In the genomic region with DNA sequence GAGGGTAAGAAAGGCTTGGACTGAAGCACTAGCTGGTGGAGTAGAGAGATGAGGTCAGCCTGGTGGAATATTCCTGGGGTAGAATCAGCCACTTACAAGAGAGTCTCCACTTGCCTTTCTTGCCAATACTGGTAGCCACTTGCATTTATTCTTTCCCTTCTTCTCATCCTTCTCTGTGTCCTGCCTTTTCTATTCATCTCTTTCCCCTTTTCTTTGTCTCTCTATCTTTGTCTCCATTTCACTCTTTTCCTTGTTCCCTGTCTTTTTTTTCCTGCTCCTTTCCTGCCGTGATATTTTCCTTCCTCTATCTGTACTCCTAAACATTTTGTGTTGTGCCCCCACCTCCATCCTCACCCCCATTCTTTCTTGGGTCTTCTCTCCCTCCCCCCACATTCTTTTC, we compare ENCODE assay signal across 24 cellular contexts.
DNase-seq lines count a peak whose midpoint lies in the region; ATAC-seq, FAIRE-seq and TF ChIP-seq lines count a peak whose summit lies in the region.
"Had no signal": no experiment of that assay in that cellular context is flagged by ENCODE, and none has a peak within 500 bp of the region (broad histone marks: within the 10 kb centered on the region; RNA-seq: fewer than 3 reads in every experiment).

No MANE protein-coding gene starts in this region.

- ATAC-seq in K562 (no peak), HG03571 (IDR thresholded peaks at IDR 0.05; ENCODE audit: unreplicated experiment) (no peak), T-cell (replicated peaks in 1 of 4) (no peak)
- ATAC-seq: A549 had no signal

- peak overlapping the region in 2 of 3 experiments; percentile 70 to 77 for H3K27ac Mint-ChIP-seq in nephron
- H3K27ac Mint-ChIP-seq in neural crest cell (ENCODE audit: unreplicated experiment) = peak overlapping the region; percentile 85
- H3K27ac Mint-ChIP-seq in T-cell = no peak overlapping the region
- H3K27ac Mint-ChIP-seq: CD4-positive, alpha-beta memory T cell had no signal

- POLR2A ChIA-PET in K562 (lab: Yijun Ruan, JAX) (no interaction called here), T-cell (lab: Charles Lee) (no interaction called here)

- TF ChIP-seq CTCF in K562 (IDR thresholded peaks at IDR 0.05 in 2 of 3, conservative IDR thresholded peaks at IDR 0.05 in 1 of 3; ENCODE audit: insufficient read depth in 2 of 3, low read depth in 1 of 3, low read length in 3 of 3) (no peak), nephron (IDR thresholded peaks at IDR 0.05; ENCODE audit: unreplicated experiment in 3 of 3) (no peak), neural crest cell (conservative IDR thresholded peaks at IDR 0.05) (no peak), dorsolateral prefrontal cortex (IDR thresholded peaks at IDR 0.05 in 54 of 56, conservative IDR thresholded peaks at IDR 0.05 in 2 of 56; ENCODE audit: low read depth in 1 of 56, partially characterized antibody in 56 of 56) (no peak), WERI-Rb-1 (IDR thresholded peaks at IDR 0.05; ENCODE audit: low read depth, low read length) (no peak)

- H3K27me3 ChIP-seq in K562 (ENCODE audit: control insufficient read depth in 2 of 2, insufficient read depth in 2 of 2, low read length in 2 of 2) (no peaks in the 10 kb centered on the region), dorsolateral prefrontal cortex (peaks cover 0 to 8% (median 0%) of the 10 kb centered on the region in 45 donors), WERI-Rb-1 (ENCODE audit: insufficient read depth, low read depth, severe bottlenecking) (no peaks in the 10 kb centered on the region)
- H3K27me3 ChIP-seq: BE2C; BLaER1 treated with 17β-estradiol and CSF1 and Interleukin-3, amounts not matched to agents 10 nM and 100 nM had no signal

- H3K4me3 ChIP-seq in K562 = no peak overlapping the region
- no peak overlapping the region for H3K4me3 ChIP-seq in dorsolateral prefrontal cortex
- no peak overlapping the region for H3K4me3 ChIP-seq in WERI-Rb-1 (ENCODE audit: low read depth, low read length)
- H3K4me3 ChIP-seq: A549; BLaER1 treated with 17β-estradiol and CSF1 and Interleukin-3, amounts not matched to agents 10 nM and 100 nM; HAP-1 had no signal

- H3K4me2 ChIP-seq in K562 (ENCODE audit: insufficient read depth, low read length) = no peak overlapping the region
- H3K4me2 ChIP-seq: A549; BLaER1 treated with 17β-estradiol and CSF1 and Interleukin-3, amounts not matched to agents 10 nM and 100 nM had no signal

- intact Hi-C loops in K562 (cut with micrococcal nuclease) = no loop called here
- intact Hi-C loops in dorsolateral prefrontal cortex (cut with DNase I) = no loop called here

- in situ Hi-C loops in K562 (cut with MboI) = no loop called here

- BruUV-seq in K562 (replicated peaks; lab: Mats Ljungman, UMichigan) = no TSS peak

- H3K4me1 ChIP-seq in K562 (replicated peaks in 1 of 2; ENCODE audit: control insufficient read depth in 2 of 2, insufficient read depth in 2 of 2, low read length in 2 of 2) = no peaks in the 10 kb centered on the region
- H3K4me1 ChIP-seq: A549, HAP-1 had no signal

- H3K36me3 ChIP-seq in K562 (ENCODE audit: control insufficient read depth, insufficient read depth, low read length) = no peaks in the 10 kb centered on the region
- H3K36me3 ChIP-seq in WERI-Rb-1 = no peaks in the 10 kb centered on the region
- H3K36me3 ChIP-seq: BE2C; BLaER1 treated with 17β-estradiol and CSF1 and Interleukin-3, amounts not matched to agents 10 nM and 100 nM; HAP-1 had no signal

- H4K20me1 ChIP-seq in K562 (replicated peaks; ENCODE audit: control insufficient read depth, insufficient read depth, low read length) = no peaks in the 10 kb centered on the region
- H4K20me1 ChIP-seq: BLaER1 treated with 17β-estradiol and CSF1 and Interleukin-3, amounts not matched to agents 10 nM and 100 nM had no signal

- DNase-seq in K562 (ENCODE audit: extremely low read depth in 1 of 4, low spot score in 3 of 4) (no peak), neural crest cell (ENCODE audit: low read depth, low spot score) (no peak), dorsolateral prefrontal cortex (no peak), WERI-Rb-1 (no peak), T-cell (no peak)
- DNase-seq: 8988T; ACHN; AML-193; BE2C; Calu3; CD4-positive, alpha-beta memory T cell; COR-L47; DMS53; DMS79 treated with DMSO at 0.1 percent for 48 hours; GF-D8; GOT3 had no signal

- no peak overlapping the region for H3K9ac ChIP-seq in K562 (ENCODE audit: insufficient read depth in 1 of 2, low read depth in 2 of 2, low read length in 2 of 2)
- H3K9ac ChIP-seq: BLaER1 treated with 17β-estradiol and CSF1 and Interleukin-3, amounts not matched to agents 10 nM and 100 nM had no signal

- H3K36me3 Mint-ChIP-seq in nephron (ENCODE audit: low read depth) (no peaks in the 10 kb centered on the region), neural crest cell (ENCODE audit: low read depth) (no peaks in the 10 kb centered on the region), T-cell (no peaks in the 10 kb centered on the region)
- H3K36me3 Mint-ChIP-seq: CD4-positive, alpha-beta memory T cell had no signal

- no peak for FAIRE-seq in K562 (lab: Jason Lieb, UNC)
- FAIRE-seq: A549, GM12891, H54 had no signal

- no peak for TF ChIP-seq EP300 in K562 (IDR thresholded peaks at IDR 0.05; ENCODE audit: low read length)

- 0% methylated on average over 1 of the region's 1 CpG for WGBS in K562 (ENCODE audit: insufficient coverage, low coverage, missing lambda C conversion rate)

- H3K4me1 Mint-ChIP-seq in nephron (peaks cover 46% of the 10 kb centered on the region), neural crest cell (peaks cover 20% of the 10 kb centered on the region), T-cell (no peaks in the 10 kb centered on the region)
- H3K4me1 Mint-ChIP-seq: CD4-positive, alpha-beta memory T cell had no signal

- no peak for TF ChIP-seq POLR2A in K562 (conservative IDR thresholded peaks at IDR 0.05)

- CTCF ChIA-PET in K562 (lab: Yijun Ruan, JAX; ENCODE audit: low intra/inter-chr PET ratio) (no interaction called here), T-cell (lab: Charles Lee) (no interaction called here)

- H3K27me3 Mint-ChIP-seq in nephron (ENCODE audit: low read depth) (peaks cover 11% of the 10 kb centered on the region), neural crest cell (ENCODE audit: low read depth) (peaks cover 3% of the 10 kb centered on the region), T-cell (peaks cover 3 to 4% of the 10 kb centered on the region in 2 donors)
- H3K27me3 Mint-ChIP-seq: CD4-positive, alpha-beta memory T cell had no signal

- TF ChIP-seq RAD21 in K562 (CRISPR knock-in tag; conservative IDR thresholded peaks at IDR 0.05 in 1 of 2, IDR thresholded peaks at IDR 0.05 in 1 of 2) = no peak

- H3K9me3 Mint-ChIP-seq in nephron = no peaks in the 10 kb centered on the region
- peaks cover 2% of the 10 kb centered on the region for H3K9me3 Mint-ChIP-seq in neural crest cell
- H3K9me3 Mint-ChIP-seq in T-cell = no peaks in the 10 kb centered on the region

- H3K27ac ChIP-seq in K562 (ENCODE audit: extremely low read depth, low read depth, low read length) (no peak overlapping the region), dorsolateral prefrontal cortex (no peak overlapping the region), WERI-Rb-1 (no peak overlapping the region)
- H3K27ac ChIP-seq: A549; BLaER1 treated with 17β-estradiol and CSF1 and Interleukin-3, amounts not matched to agents 10 nM and 100 nM had no signal

- H3K79me2 ChIP-seq in K562 (ENCODE audit: control insufficient read depth, insufficient read depth, low read length) = no peaks in the 10 kb centered on the region

- no peaks in the 10 kb centered on the region for H3K9me3 ChIP-seq in K562 (replicated peaks; ENCODE audit: control insufficient read depth, insufficient read depth, low read depth, low read length)
- H3K9me3 ChIP-seq in WERI-Rb-1 (ENCODE audit: severe bottlenecking) = no peaks in the 10 kb centered on the region
- H3K9me3 ChIP-seq: A549; BE2C; BLaER1 treated with 17β-estradiol and CSF1 and Interleukin-3, amounts not matched to agents 10 nM and 100 nM; HAP-1 had no signal

- H3K4me3 Mint-ChIP-seq in nephron = no peak overlapping the region
- H3K4me3 Mint-ChIP-seq in neural crest cell = no peak overlapping the region
- H3K4me3 Mint-ChIP-seq in T-cell = no peak overlapping the region
- H3K4me3 Mint-ChIP-seq: CD14-positive monocyte; CD4-positive, alpha-beta memory T cell had no signal

- no peaks in the 10 kb centered on the region for H3K9me1 ChIP-seq in K562 (ENCODE audit: control insufficient read depth, insufficient read depth, low read length)

- no peak overlapping the region for H2AFZ ChIP-seq in K562 (ENCODE audit: low read depth, low read length)

TF ChIP-seq in K562, 482 proteins besides CTCF, POLR2A, EP300 and RAD21:
- no peak for TF ChIP-seq ZNF316 (IDR thresholded peaks at IDR 0.05)
- no peak for TF ChIP-seq ZSCAN32 (CRISPR knock-in tag; IDR thresholded peaks at IDR 0.05)
- TF ChIP-seq TEAD1 (CRISPR knock-in tag; IDR thresholded peaks at IDR 0.05) = no peak
- TF ChIP-seq NCOA1 (IDR thresholded peaks at IDR 0.05; ENCODE audit: low read depth) = no peak
- TF ChIP-seq THRB (CRISPR knock-in tag; conservative IDR thresholded peaks at IDR 0.05) = 0 out of 2 replicates have a peak, but pooled peaks have one; percentile 28

Comparison
In these comparisons a context has a peak if more than half of its experiments do, and no peak if none do; other contexts are left out.
1. H3K27ac Mint-ChIP-seq: peak in nephron (2 of 3) and neural crest cell (single experiment); none in T-cell (0 of 2).